Comparison of ENCODE assay signal across 1 cellular context in the genomic region with DNA sequence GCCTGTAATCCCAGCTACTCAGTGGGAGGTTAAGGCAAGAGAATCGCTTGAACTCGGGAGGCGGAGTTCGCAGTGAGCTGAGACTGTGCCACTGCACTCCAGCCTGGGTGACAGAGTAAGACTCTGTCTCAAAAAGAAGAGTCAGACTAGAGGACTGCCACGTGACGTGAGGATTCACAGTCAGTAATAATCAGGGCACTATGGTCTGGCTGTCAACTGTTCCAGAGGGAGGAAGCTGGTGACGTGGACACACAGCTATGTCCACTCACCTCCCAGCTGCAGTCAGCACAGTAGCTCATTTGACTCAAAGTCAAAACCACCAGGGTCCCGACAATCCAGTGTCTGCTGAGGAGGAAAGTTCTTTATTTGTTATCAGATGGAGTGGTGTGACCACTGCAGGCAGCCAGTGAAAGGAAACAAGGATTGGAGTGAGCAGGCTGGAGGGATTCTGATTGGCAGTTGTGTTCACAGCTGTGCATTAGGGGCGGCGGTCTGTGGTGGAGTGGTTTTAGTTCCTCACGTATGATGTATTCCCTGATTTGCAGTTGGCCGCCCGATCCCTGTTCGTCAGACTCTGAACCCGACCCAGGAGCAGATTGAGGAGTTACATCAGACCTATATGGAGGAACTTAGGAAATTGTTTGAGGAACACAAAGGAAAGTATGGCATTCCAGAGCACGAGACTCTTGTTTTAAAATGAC.
TF ChIP-seq lines count a peak whose summit lies in the region.

No MANE protein-coding gene starts in this region.

TF ChIP-seq in K562, 482 proteins besides CTCF, POLR2A, EP300 and RAD21 (continued from another document and continues in another):
- TF ChIP-seq SMARCC2 (IDR thresholded peaks at IDR 0.05; ENCODE audit: low read depth): no peak
- no peak for TF ChIP-seq RFX5 (IDR thresholded peaks at IDR 0.05; ENCODE audit: low read depth, low read length)
- TF ChIP-seq ESRRB (CRISPR knock-in tag; IDR thresholded peaks at IDR 0.05; ENCODE audit: borderline replicate concordance): no peak
- no peak for TF ChIP-seq KLF10 (CRISPR knock-in tag; IDR thresholded peaks at IDR 0.05)
- TF ChIP-seq, protein P1, sequence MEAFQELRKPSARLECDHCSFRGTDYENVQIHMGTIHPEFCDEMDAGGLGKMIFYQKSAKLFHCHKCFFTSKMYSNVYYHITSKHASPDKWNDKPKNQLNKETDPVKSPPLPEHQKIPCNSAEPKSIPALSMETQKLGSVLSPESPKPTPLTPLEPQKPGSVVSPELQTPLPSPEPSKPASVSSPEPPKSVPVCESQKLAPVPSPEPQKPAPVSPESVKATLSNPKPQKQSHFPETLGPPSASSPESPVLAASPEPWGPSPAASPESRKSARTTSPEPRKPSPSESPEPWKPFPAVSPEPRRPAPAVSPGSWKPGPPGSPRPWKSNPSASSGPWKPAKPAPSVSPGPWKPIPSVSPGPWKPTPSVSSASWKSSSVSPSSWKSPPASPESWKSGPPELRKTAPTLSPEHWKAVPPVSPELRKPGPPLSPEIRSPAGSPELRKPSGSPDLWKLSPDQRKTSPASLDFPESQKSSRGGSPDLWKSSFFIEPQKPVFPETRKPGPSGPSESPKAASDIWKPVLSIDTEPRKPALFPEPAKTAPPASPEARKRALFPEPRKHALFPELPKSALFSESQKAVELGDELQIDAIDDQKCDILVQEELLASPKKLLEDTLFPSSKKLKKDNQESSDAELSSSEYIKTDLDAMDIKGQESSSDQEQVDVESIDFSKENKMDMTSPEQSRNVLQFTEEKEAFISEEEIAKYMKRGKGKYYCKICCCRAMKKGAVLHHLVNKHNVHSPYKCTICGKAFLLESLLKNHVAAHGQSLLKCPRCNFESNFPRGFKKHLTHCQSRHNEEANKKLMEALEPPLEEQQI (IDR thresholded peaks at IDR 0.05): no peak
- no peak for TF ChIP-seq XRCC3 (IDR thresholded peaks at IDR 0.05)
- TF ChIP-seq PHTF2 (CRISPR knock-in tag; IDR thresholded peaks at IDR 0.05): no peak
- TF ChIP-seq TOE1 (IDR thresholded peaks at IDR 0.05; ENCODE audit: borderline replicate concordance): peak; percentile 72; the same call in 1 of the 2 replicates
- TF ChIP-seq TOE1 (CRISPR knock-in tag; IDR thresholded peaks at IDR 0.05; ENCODE audit: borderline replicate concordance, low read depth): no peak
- TF ChIP-seq NUFIP1 (IDR thresholded peaks at IDR 0.05; ENCODE audit: partially characterized antibody): no peak
- TF ChIP-seq IRF2 (CRISPR knock-in tag; IDR thresholded peaks at IDR 0.05): no peak
- TF ChIP-seq ZNF57 (CRISPR knock-in tag; IDR thresholded peaks at IDR 0.05): no peak
- no peak for TF ChIP-seq MTA1 (IDR thresholded peaks at IDR 0.05; ENCODE audit: borderline replicate concordance)
- TF ChIP-seq MIER1 (IDR thresholded peaks at IDR 0.05; ENCODE audit: low read depth): no peak
- TF ChIP-seq PRPF4 (IDR thresholded peaks at IDR 0.05; ENCODE audit: insufficient read depth, low read depth, low read length, poor library complexity, severe bottlenecking): no peak
- peak; percentile 40 to 83; a peak in 2 of 4 replicates for TF ChIP-seq FOXA3 (CRISPR knock-in tag; conservative IDR thresholded peaks at IDR 0.05 in 1 of 2, IDR thresholded peaks at IDR 0.05 in 1 of 2)
- TF ChIP-seq ZNF41 (CRISPR knock-in tag; conservative IDR thresholded peaks at IDR 0.05): no peak
- TF ChIP-seq, protein P2, sequence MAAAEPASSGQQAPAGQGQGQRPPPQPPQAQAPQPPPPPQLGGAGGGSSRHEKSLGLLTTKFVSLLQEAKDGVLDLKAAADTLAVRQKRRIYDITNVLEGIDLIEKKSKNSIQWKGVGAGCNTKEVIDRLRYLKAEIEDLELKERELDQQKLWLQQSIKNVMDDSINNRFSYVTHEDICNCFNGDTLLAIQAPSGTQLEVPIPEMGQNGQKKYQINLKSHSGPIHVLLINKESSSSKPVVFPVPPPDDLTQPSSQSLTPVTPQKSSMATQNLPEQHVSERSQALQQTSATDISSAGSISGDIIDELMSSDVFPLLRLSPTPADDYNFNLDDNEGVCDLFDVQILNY (CRISPR knock-in tag; IDR thresholded peaks at IDR 0.05): no peak
- TF ChIP-seq ZNF778 (CRISPR knock-in tag; IDR thresholded peaks at IDR 0.05): no peak
- TF ChIP-seq TEAD4 (IDR thresholded peaks at IDR 0.05; ENCODE audit: low read length): peak; percentile 69; the same call in 1 of the 2 replicates
- no peak for TF ChIP-seq TEAD4 (CRISPR knock-in tag; IDR thresholded peaks at IDR 0.05; ENCODE audit: borderline replicate concordance)
- TF ChIP-seq FOS (IDR thresholded peaks at IDR 0.05; ENCODE audit: extremely low read depth, insufficient read length): peak; percentile 43
- TF ChIP-seq, protein P3, sequence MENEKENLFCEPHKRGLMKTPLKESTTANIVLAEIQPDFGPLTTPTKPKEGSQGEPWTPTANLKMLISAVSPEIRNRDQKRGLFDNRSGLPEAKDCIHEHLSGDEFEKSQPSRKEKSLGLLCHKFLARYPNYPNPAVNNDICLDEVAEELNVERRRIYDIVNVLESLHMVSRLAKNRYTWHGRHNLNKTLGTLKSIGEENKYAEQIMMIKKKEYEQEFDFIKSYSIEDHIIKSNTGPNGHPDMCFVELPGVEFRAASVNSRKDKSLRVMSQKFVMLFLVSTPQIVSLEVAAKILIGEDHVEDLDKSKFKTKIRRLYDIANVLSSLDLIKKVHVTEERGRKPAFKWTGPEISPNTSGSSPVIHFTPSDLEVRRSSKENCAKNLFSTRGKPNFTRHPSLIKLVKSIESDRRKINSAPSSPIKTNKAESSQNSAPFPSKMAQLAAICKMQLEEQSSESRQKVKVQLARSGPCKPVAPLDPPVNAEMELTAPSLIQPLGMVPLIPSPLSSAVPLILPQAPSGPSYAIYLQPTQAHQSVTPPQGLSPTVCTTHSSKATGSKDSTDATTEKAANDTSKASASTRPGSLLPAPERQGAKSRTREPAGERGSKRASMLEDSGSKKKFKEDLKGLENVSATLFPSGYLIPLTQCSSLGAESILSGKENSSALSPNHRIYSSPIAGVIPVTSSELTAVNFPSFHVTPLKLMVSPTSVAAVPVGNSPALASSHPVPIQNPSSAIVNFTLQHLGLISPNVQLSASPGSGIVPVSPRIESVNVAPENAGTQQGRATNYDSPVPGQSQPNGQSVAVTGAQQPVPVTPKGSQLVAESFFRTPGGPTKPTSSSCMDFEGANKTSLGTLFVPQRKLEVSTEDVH (IDR thresholded peaks at IDR 0.05; ENCODE audit: low read depth, partially characterized antibody): peak; percentile 33
- TF ChIP-seq ZNF140 (CRISPR knock-in tag; IDR thresholded peaks at IDR 0.05): no peak
- TF ChIP-seq ZNF212 (CRISPR knock-in tag; IDR thresholded peaks at IDR 0.05): no peak
- TF ChIP-seq CAMTA2 (CRISPR knock-in tag; conservative IDR thresholded peaks at IDR 0.05): no peak
- no peak for TF ChIP-seq ELF4 (CRISPR knock-in tag; IDR thresholded peaks at IDR 0.05)
- no peak for TF ChIP-seq ZKSCAN3 (CRISPR knock-in tag; IDR thresholded peaks at IDR 0.05)
- TF ChIP-seq ZC3H4 (CRISPR knock-in tag; IDR thresholded peaks at IDR 0.05; ENCODE audit: borderline replicate concordance): no peak
- no peak for TF ChIP-seq ZKSCAN1 (IDR thresholded peaks at IDR 0.05; ENCODE audit: low read depth, low read length)
- TF ChIP-seq NCOA4 (IDR thresholded peaks at IDR 0.05; ENCODE audit: partially characterized antibody): no peak
- TF ChIP-seq, protein P4, sequence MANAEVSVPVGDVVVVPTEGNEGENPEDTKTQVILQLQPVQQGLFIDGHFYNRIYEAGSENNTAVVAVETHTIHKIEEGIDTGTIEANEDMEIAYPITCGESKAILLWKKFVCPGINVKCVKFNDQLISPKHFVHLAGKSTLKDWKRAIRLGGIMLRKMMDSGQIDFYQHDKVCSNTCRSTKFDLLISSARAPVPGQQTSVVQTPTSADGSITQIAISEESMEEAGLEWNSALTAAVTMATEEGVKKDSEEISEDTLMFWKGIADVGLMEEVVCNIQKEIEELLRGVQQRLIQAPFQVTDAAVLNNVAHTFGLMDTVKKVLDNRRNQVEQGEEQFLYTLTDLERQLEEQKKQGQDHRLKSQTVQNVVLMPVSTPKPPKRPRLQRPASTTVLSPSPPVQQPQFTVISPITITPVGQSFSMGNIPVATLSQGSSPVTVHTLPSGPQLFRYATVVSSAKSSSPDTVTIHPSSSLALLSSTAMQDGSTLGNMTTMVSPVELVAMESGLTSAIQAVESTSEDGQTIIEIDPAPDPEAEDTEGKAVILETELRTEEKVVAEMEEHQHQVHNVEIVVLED (CRISPR knock-in tag; IDR thresholded peaks at IDR 0.05): no peak
- no peak for TF ChIP-seq NCOA1 (IDR thresholded peaks at IDR 0.05; ENCODE audit: low read depth)
- TF ChIP-seq HSF4 (CRISPR knock-in tag; IDR thresholded peaks at IDR 0.05; ENCODE audit: borderline replicate concordance): no peak
- TF ChIP-seq ZNF699 (CRISPR knock-in tag; IDR thresholded peaks at IDR 0.05; ENCODE audit: insufficient replicate concordance): no peak
- TF ChIP-seq CC2D1A (IDR thresholded peaks at IDR 0.05): peak; percentile 92
- TF ChIP-seq ZNF717 (CRISPR knock-in tag; IDR thresholded peaks at IDR 0.05): no peak
- TF ChIP-seq DMBX1 (CRISPR knock-in tag; IDR thresholded peaks at IDR 0.05; ENCODE audit: borderline replicate concordance): no peak
- no peak for TF ChIP-seq ZNF3 (CRISPR knock-in tag; IDR thresholded peaks at IDR 0.05)
- no peak for TF ChIP-seq PTRF (tag; IDR thresholded peaks at IDR 0.05)
- no peak for TF ChIP-seq POLR2AphosphoS2 (IDR thresholded peaks at IDR 0.05; ENCODE audit: low read length)
- TF ChIP-seq, protein P5, sequence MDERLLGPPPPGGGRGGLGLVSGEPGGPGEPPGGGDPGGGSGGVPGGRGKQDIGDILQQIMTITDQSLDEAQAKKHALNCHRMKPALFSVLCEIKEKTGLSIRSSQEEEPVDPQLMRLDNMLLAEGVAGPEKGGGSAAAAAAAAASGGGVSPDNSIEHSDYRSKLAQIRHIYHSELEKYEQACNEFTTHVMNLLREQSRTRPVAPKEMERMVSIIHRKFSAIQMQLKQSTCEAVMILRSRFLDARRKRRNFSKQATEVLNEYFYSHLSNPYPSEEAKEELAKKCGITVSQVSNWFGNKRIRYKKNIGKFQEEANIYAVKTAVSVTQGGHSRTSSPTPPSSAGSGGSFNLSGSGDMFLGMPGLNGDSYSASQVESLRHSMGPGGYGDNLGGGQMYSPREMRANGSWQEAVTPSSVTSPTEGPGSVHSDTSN (CRISPR knock-in tag; IDR thresholded peaks at IDR 0.05; ENCODE audit: low read depth): no peak
- TF ChIP-seq, protein P5 (tag; conservative IDR thresholded peaks at IDR 0.05; ENCODE audit: low read depth): peak; percentile 54
- TF ChIP-seq NBN (IDR thresholded peaks at IDR 0.05; ENCODE audit: low read depth): peak; percentile 51; the same call in 1 of the 2 replicates
- TF ChIP-seq ZNF121 (CRISPR knock-in tag; conservative IDR thresholded peaks at IDR 0.05): no peak
- TF ChIP-seq FIP1L1 (IDR thresholded peaks at IDR 0.05; ENCODE audit: low read depth, low read length, poor library complexity, severe bottlenecking): no peak
- TF ChIP-seq BRF1 (IDR thresholded peaks at IDR 0.05; ENCODE audit: borderline replicate concordance, extremely low read depth, insufficient read length): no peak
- TF ChIP-seq, protein P6, sequence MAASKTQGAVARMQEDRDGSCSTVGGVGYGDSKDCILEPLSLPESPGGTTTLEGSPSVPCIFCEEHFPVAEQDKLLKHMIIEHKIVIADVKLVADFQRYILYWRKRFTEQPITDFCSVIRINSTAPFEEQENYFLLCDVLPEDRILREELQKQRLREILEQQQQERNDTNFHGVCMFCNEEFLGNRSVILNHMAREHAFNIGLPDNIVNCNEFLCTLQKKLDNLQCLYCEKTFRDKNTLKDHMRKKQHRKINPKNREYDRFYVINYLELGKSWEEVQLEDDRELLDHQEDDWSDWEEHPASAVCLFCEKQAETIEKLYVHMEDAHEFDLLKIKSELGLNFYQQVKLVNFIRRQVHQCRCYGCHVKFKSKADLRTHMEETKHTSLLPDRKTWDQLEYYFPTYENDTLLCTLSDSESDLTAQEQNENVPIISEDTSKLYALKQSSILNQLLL (CRISPR knock-in tag; IDR thresholded peaks at IDR 0.05; ENCODE audit: borderline replicate concordance): no peak
- no peak for TF ChIP-seq PPARD (CRISPR knock-in tag; IDR thresholded peaks at IDR 0.05)
- TF ChIP-seq TAF15 (IDR thresholded peaks at IDR 0.05; ENCODE audit: low read depth, low read length): no peak
- peak; percentile 86 for TF ChIP-seq JUND (IDR thresholded peaks at IDR 0.05; ENCODE audit: borderline replicate concordance, low read depth, low read length)
- TF ChIP-seq JUND (tag; IDR thresholded peaks at IDR 0.05; ENCODE audit: borderline replicate concordance, low read depth, low read length): peak; percentile 75; the same call in 2 of the 3 replicates
- TF ChIP-seq BACH1 (tag; IDR thresholded peaks at IDR 0.05): no peak
- TF ChIP-seq, protein P7, sequence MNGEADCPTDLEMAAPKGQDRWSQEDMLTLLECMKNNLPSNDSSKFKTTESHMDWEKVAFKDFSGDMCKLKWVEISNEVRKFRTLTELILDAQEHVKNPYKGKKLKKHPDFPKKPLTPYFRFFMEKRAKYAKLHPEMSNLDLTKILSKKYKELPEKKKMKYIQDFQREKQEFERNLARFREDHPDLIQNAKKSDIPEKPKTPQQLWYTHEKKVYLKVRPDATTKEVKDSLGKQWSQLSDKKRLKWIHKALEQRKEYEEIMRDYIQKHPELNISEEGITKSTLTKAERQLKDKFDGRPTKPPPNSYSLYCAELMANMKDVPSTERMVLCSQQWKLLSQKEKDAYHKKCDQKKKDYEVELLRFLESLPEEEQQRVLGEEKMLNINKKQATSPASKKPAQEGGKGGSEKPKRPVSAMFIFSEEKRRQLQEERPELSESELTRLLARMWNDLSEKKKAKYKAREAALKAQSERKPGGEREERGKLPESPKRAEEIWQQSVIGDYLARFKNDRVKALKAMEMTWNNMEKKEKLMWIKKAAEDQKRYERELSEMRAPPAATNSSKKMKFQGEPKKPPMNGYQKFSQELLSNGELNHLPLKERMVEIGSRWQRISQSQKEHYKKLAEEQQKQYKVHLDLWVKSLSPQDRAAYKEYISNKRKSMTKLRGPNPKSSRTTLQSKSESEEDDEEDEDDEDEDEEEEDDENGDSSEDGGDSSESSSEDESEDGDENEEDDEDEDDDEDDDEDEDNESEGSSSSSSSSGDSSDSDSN (IDR thresholded peaks at IDR 0.05; ENCODE audit: borderline replicate concordance in 1 of 2, low read depth in 2 of 2, low read length in 2 of 2): no peak
- no peak for TF ChIP-seq NEUROD1 (IDR thresholded peaks at IDR 0.05; ENCODE audit: borderline replicate concordance, low read depth, low read length, partially characterized antibody)
